14 cellular contexts compared by ENCODE assay signal in the genomic region with DNA sequence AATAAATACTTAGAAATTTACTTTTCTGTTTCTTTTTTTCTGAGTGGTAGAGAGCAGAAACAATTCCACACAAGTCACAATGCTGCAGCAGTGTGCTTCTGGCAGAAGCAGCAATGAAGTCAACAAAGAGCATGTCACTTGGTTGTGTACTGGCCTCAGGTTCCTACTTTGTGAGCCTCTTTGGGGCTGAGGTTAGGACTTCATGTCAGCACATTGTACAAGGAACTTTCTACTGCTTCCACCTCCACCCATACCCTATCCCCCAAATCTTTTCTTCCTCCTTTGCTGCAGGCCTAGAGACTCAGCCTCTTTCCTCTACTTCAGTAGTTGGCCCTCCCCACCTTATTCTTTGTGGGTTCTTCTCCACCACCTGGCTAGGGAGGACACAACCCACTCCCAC.
A peak's percentile ranks its signal among the peaks of the same experiment; 100 is the strongest.
DNase-seq lines count a peak whose midpoint lies in the region; ATAC-seq and TF ChIP-seq lines count a peak whose summit lies in the region.
"Had no signal": no experiment of that assay in that cellular context is flagged by ENCODE, and none has a peak within 500 bp of the region (broad histone marks: within the 10 kb centered on the region; RNA-seq: fewer than 3 reads in every experiment).

No MANE protein-coding gene starts in this region.

- no peak overlapping the region for H4K8ac ChIP-seq in mesenchymal stem cell (ENCODE audit: low read length)

- no peaks in the 10 kb centered on the region for H3K4me1 ChIP-seq in cardiac muscle cell (ENCODE audit: low read depth)
- H3K4me1 ChIP-seq in mesenchymal stem cell (ENCODE audit: control insufficient read depth, insufficient read depth, low read depth, low read length), result no peaks in the 10 kb centered on the region

- H2AK5ac ChIP-seq in mesenchymal stem cell (ENCODE audit: low read length, severe bottlenecking), result peak overlapping the region; percentile 46

- no peak overlapping the region for H3K18ac ChIP-seq in mesenchymal stem cell (ENCODE audit: low read depth in 1 of 2, low read length in 2 of 2)

- H3K79me1 ChIP-seq in mesenchymal stem cell (replicated peaks; ENCODE audit: low read length, poor library complexity, severe bottlenecking), result peaks cover 8% of the 10 kb centered on the region

- H3K14ac ChIP-seq in mesenchymal stem cell (ENCODE audit: low read length in 2 of 2), result no peak overlapping the region

- H3K36me3 ChIP-seq in cardiac muscle cell (no peaks in the 10 kb centered on the region), mesenchymal stem cell (ENCODE audit: control insufficient read depth in 1 of 2, insufficient read depth in 2 of 2, low read depth in 1 of 2, low read length in 2 of 2) (no peaks in the 10 kb centered on the region)

- no peak overlapping the region for H2BK120ac ChIP-seq in mesenchymal stem cell (ENCODE audit: low read depth, low read length)

- no peak overlapping the region for H2BK15ac ChIP-seq in mesenchymal stem cell (ENCODE audit: low read depth, poor library complexity, severe bottlenecking)

- no peak for TF ChIP-seq CTCF in cardiac muscle cell (IDR thresholded peaks at IDR 0.05; ENCODE audit: low read depth, low read length)
- TF ChIP-seq CTCF in VCaP (conservative IDR thresholded peaks at IDR 0.05), result no peak

- peak overlapping the region; percentile 54 for H3K27ac ChIP-seq in cardiac muscle cell
- peak overlapping the region; percentile 96 for H3K27ac ChIP-seq in VCaP
- no peak overlapping the region for H3K27ac ChIP-seq in mesenchymal stem cell (ENCODE audit: low read length, poor library complexity, severe bottlenecking)

- H3K23ac ChIP-seq in mesenchymal stem cell (ENCODE audit: low read length in 2 of 2), result no peak overlapping the region

- H2AFZ ChIP-seq in mesenchymal stem cell (ENCODE audit: low read depth, low read length), result no peak overlapping the region

- H2BK5ac ChIP-seq in mesenchymal stem cell (ENCODE audit: low read depth, low read length, poor library complexity, severe bottlenecking), result no peak overlapping the region

- H3K4me3 ChIP-seq in cardiac muscle cell, result no peak overlapping the region
- H3K4me3 ChIP-seq in mesenchymal stem cell (ENCODE audit: insufficient read depth in 1 of 2, low read depth in 1 of 2, low read length in 2 of 2), result no peak overlapping the region
- H3K4me3 ChIP-seq: K562 had no signal

- H2BK12ac ChIP-seq in mesenchymal stem cell (ENCODE audit: low read length in 2 of 2), result no peak overlapping the region

- no peaks in the 10 kb centered on the region for H3K9me3 ChIP-seq in cardiac muscle cell (ENCODE audit: low read depth)
- no peaks in the 10 kb centered on the region for H3K9me3 ChIP-seq in mesenchymal stem cell (ENCODE audit: control insufficient read depth, low read length)

- no peak for DNase-seq in cardiac muscle cell (ENCODE audit: low read depth in 1 of 2, low spot score in 1 of 2)
- DNase-seq in cardiac septum (ENCODE audit: low spot score), result no peak
- no peak for DNase-seq in mesenchymal stem cell
- no peak for DNase-seq in sciatic nerve (ENCODE audit: low spot score)
- no peak for DNase-seq in amygdala (lab: John Stamatoyannopoulos, UW)
- DNase-seq in activated CD8-positive, alpha-beta memory T cell treated with anti-CD3 and anti-CD28 coated beads for 24 hours, result no peak
- no peak for DNase-seq in RKO (ENCODE audit: low spot score)
- DNase-seq: GF-D8; NCI-H1105; NCI-H2081; NK-92 treated with Interleukin-12 subunit alpha and Interleukin-12 subunit beta, amount 100 ng/mL, for 24 hours; SHP77 treated with DMSO at 0.1 percent for 48 hours had no signal

- no peak overlapping the region for H3K4ac ChIP-seq in mesenchymal stem cell (ENCODE audit: low read depth in 1 of 2, low read length in 2 of 2)

- peak; percentile 38 for ATAC-seq in sciatic nerve
- ATAC-seq: K562 had no signal

- H4K91ac ChIP-seq in mesenchymal stem cell (ENCODE audit: low read length), result no peak overlapping the region

- no peaks in the 10 kb centered on the region for H3K27me3 ChIP-seq in cardiac muscle cell
- H3K27me3 ChIP-seq in mesenchymal stem cell (ENCODE audit: control insufficient read depth in 1 of 2, insufficient read depth in 1 of 2, low read length in 2 of 2), result no peaks in the 10 kb centered on the region

- no peak overlapping the region for H3K4me2 ChIP-seq in mesenchymal stem cell (ENCODE audit: low read length, poor library complexity, severe bottlenecking)

- intact Hi-C loops in cardiac septum (cut with DNase I), result no loop called here
- intact Hi-C loops in sciatic nerve (cut with DNase I), result no loop called here

- peak overlapping the region; percentile 25 for H3K9ac ChIP-seq in mesenchymal stem cell (ENCODE audit: low read length)
